In the genomic region with DNA sequence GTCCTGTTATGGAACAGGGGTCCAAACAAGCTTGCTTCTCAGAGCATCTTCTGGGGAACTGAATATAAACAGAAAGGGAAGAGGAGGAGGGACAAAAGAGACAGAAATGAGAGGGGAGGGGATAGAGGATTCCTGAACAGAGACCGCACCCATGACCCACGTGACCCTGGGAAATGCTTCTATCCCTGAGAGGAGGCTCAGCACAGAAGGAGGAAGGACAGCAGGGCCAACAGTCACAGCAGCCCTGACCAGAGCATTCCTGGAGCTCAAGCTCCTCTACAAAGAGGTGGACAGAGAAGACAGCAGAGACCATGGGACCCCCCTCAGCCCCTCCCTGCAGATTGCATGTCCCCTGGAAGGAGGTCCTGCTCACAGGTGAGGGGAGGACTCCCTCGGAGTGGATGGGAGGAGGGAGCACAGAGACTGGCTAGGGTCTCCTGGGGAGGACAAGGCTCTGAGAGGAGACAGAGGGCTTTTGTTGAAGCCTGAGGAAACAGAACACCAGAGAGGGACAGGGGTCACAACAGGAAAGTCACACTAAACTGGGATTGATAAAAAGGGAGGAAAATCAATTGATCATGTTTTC, we compare ENCODE assay signal across 1 cellular context.
A peak's percentile ranks its signal among the peaks of the same experiment; 100 is the strongest.
TF ChIP-seq lines count a peak whose summit lies in the region.

A gene (plus strand): TSS at position 203 of the 586 bp plus-strand sequence. CDS start 109 bp downstream, at position 312.

TF ChIP-seq in K562, 482 proteins besides CTCF, POLR2A, EP300 and RAD21 (continued from another document):
- TF ChIP-seq HNRNPUL1 (IDR thresholded peaks at IDR 0.05; ENCODE audit: low read length) (no peak), ZNF263 (CRISPR knock-in tag; IDR thresholded peaks at IDR 0.05; ENCODE audit: borderline replicate concordance) (peak; percentile 73)
- TF ChIP-seq, protein P1, sequence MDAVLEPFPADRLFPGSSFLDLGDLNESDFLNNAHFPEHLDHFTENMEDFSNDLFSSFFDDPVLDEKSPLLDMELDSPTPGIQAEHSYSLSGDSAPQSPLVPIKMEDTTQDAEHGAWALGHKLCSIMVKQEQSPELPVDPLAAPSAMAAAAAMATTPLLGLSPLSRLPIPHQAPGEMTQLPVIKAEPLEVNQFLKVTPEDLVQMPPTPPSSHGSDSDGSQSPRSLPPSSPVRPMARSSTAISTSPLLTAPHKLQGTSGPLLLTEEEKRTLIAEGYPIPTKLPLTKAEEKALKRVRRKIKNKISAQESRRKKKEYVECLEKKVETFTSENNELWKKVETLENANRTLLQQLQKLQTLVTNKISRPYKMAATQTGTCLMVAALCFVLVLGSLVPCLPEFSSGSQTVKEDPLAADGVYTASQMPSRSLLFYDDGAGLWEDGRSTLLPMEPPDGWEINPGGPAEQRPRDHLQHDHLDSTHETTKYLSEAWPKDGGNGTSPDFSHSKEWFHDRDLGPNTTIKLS (IDR thresholded peaks at IDR 0.05; ENCODE audit: borderline replicate concordance, low read depth): no peak
